Comparison of ENCODE assay signal across 14 cellular contexts in the genomic region with DNA sequence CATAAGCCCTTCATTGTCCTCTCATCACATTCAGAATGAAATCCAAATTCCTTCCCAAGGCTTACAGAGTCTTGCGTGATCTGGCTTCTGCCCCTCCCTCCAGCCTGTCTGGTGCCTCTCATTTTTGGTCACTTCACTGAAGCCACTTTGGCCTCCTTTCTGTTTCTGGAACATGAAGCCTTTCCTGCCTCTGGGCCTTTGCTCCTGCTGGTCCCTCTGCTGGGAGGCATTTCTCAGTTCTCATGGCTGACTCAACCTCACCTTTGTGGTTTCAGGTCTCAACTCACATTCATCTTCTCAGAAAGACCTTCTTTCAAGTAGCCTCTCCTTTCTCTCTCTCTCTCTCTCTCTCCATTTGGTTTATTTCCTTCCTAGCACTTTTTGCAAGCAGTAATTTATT. TPM values are rescaled to one million over a fixed set of nuclear protein-coding genes. Genes with fewer than 3 reads are reported as not detected.
DNase-seq lines count a peak whose midpoint lies in the region; ATAC-seq, FAIRE-seq and TF ChIP-seq lines count a peak whose summit lies in the region.
"Had no signal": no experiment of that assay in that cellular context is flagged by ENCODE, and none has a peak within 500 bp of the region (broad histone marks: within the 10 kb centered on the region; RNA-seq: fewer than 3 reads in every experiment).

No MANE protein-coding gene starts in this region.

- no peak for TF ChIP-seq EP300 in GM12878 (IDR thresholded peaks at IDR 0.05; ENCODE audit: borderline replicate concordance in 1 of 2, control insufficient read depth in 1 of 2, low read depth in 2 of 2, low read length in 2 of 2)

- H3K79me1 ChIP-seq in neuronal stem cell (ENCODE audit: low read depth, low read length): no peaks in the 10 kb centered on the region

- no peak overlapping the region for H2BK5ac ChIP-seq in neuronal stem cell (ENCODE audit: low read length)

- no peaks in the 10 kb centered on the region for H3K79me2 ChIP-seq in GM12878 (ENCODE audit: control insufficient read depth, insufficient read depth, low read length)

- H3K27ac ChIP-seq in GM12878 (ENCODE audit: control insufficient read depth, insufficient read depth) (no peak overlapping the region), neuronal stem cell (replicated peaks; ENCODE audit: low read length) (no peak overlapping the region)
- H3K27ac ChIP-seq: WERI-Rb-1 had no signal

- intact Hi-C loops in GM12878 (cut with micrococcal nuclease; ENCODE audit: unreplicated experiment): loop anchor here (2.0 kb wide), 1 partner anchor 85 kb away; no protein-coding TSS in a partner anchor

- no peaks in the 10 kb centered on the region for H4K20me1 ChIP-seq in GM12878 (ENCODE audit: control insufficient read depth, insufficient read depth)

- H3K4me2 ChIP-seq in GM12878 (ENCODE audit: control insufficient read depth, insufficient read depth): no peak overlapping the region
- no peak overlapping the region for H3K4me2 ChIP-seq in neuronal stem cell (ENCODE audit: insufficient read depth, low read length, poor library complexity, severe bottlenecking)

- H3K4me1 ChIP-seq in GM12878 (ENCODE audit: control insufficient read depth, insufficient read depth, low read length): peaks cover 14% of the 10 kb centered on the region; the same call in 1 of the 2 replicates
- peaks cover 0 to 3% of the 10 kb centered on the region in 2 donors for H3K4me1 ChIP-seq in neuronal stem cell (ENCODE audit: control insufficient read depth in 2 of 2, insufficient read depth in 1 of 2, low read depth in 1 of 2, low read length in 2 of 2)

- H3K27me3 ChIP-seq in GM12878 (replicated peaks in 1 of 2; ENCODE audit: control insufficient read depth in 2 of 2, insufficient read depth in 2 of 2, low read length in 1 of 2): no peaks in the 10 kb centered on the region
- no peaks in the 10 kb centered on the region for H3K27me3 ChIP-seq in neuronal stem cell (ENCODE audit: control insufficient read depth in 3 of 3, insufficient read depth in 3 of 3, low read depth in 1 of 3, low read length in 3 of 3)
- no peaks in the 10 kb centered on the region for H3K27me3 ChIP-seq in H7 (ENCODE audit: control insufficient read depth, insufficient read depth, low read length)

- BruUV-seq in GM12878 (replicated peaks; lab: Mats Ljungman, UMichigan): no TSS peak

- no peak overlapping the region for H2AK5ac ChIP-seq in neuronal stem cell (ENCODE audit: low read depth, low read length)

- no peak for TF ChIP-seq POLR2A in GM12878 (IDR thresholded peaks at IDR 0.05; ENCODE audit: low read depth, low read length)

- POLR2A ChIA-PET in GM12878 (lab: Charles Lee): interaction anchor here (0.6 to 0.7 kb wide), 3 partner anchors 77 to 630 kb away, joined by 3 to 6 read pairs (median 4); no protein-coding TSS in a partner anchor

- no peak overlapping the region for H2BK12ac ChIP-seq in neuronal stem cell (ENCODE audit: low read length)

- WGBS in GM12878 (ENCODE audit: insufficient coverage, insufficient replicate concordance, low lambda C conversion rate, missing lambda C conversion rate): 70% methylated on average over 1 of the region's 1 CpG
- no CpG with 5 or more reads among the region's 1 CpG for WGBS in neuronal stem cell (ENCODE audit: extremely low coverage in 2 of 2, insufficient read length in 2 of 2, insufficient replicate concordance in 1 of 2), 2 donors

- no peak overlapping the region for H2BK15ac ChIP-seq in neuronal stem cell (ENCODE audit: low read length)

- no peak overlapping the region for H3K14ac ChIP-seq in neuronal stem cell (ENCODE audit: low read length)

- no peak overlapping the region for H4K8ac ChIP-seq in neuronal stem cell (ENCODE audit: low read depth, low read length)

- H3K36me3 ChIP-seq in GM12878 (ENCODE audit: control insufficient read depth in 2 of 2, insufficient read depth in 2 of 2, low read length in 1 of 2) (no peaks in the 10 kb centered on the region), neuronal stem cell (replicated peaks in 1 of 2; ENCODE audit: control insufficient read depth in 2 of 2, insufficient read depth in 2 of 2, low read length in 2 of 2) (no peaks in the 10 kb centered on the region), H7 (replicated peaks; ENCODE audit: control insufficient read depth, insufficient read depth, low read length) (no peaks in the 10 kb centered on the region)
- H3K36me3 ChIP-seq: WERI-Rb-1 had no signal

- no peak overlapping the region for H3K4ac ChIP-seq in neuronal stem cell (ENCODE audit: low read length)

- RAD21 ChIA-PET in GM12878 (lab: Charles Lee; ENCODE audit: unreplicated experiment): interaction anchor here (0.8 kb wide), 1 partner anchor 224 kb away, joined by 3 read pairs; no protein-coding TSS in a partner anchor

- H2BK120ac ChIP-seq in neuronal stem cell (ENCODE audit: low read depth, low read length): no peak overlapping the region

- TF ChIP-seq CTCF in GM12878 (IDR thresholded peaks at IDR 0.05 in 2 of 3, conservative IDR thresholded peaks at IDR 0.05 in 1 of 3; ENCODE audit: control insufficient read depth in 2 of 3, extremely low read depth in 1 of 3, insufficient read depth in 1 of 3, low read depth in 3 of 3, low read length in 3 of 3): no peak

- CTCF ChIA-PET in GM12878 (lab: Yijun Ruan, JAX): interaction anchor here (0.7 kb wide), 1 partner anchor 12 kb away, joined by 3 read pairs; no protein-coding TSS in a partner anchor

- H3K4me3 ChIP-seq in GM12878 (no peak overlapping the region), neuronal stem cell (ENCODE audit: low read length in 2 of 2) (no peak overlapping the region), H7 (ENCODE audit: insufficient read depth, low read depth, low read length) (no peak overlapping the region)

- H3K18ac ChIP-seq in neuronal stem cell (ENCODE audit: low read length): no peak overlapping the region

- SMC1A ChIA-PET in GM12878 (lab: Charles Lee; ENCODE audit: uncharacterized antibody, unreplicated experiment): interaction anchor here (0.5 to 1.6 kb wide), 9 partner anchors 28 to 512 kb away, joined by 3 to 9 read pairs (median 3); no protein-coding TSS in a partner anchor

- H3K9ac ChIP-seq in GM12878 (ENCODE audit: control insufficient read depth, insufficient read depth, low read length) (no peak overlapping the region), neuronal stem cell (ENCODE audit: low read depth, low read length, poor library complexity) (no peak overlapping the region)

- H3K23ac ChIP-seq in neuronal stem cell (ENCODE audit: low read depth, low read length, poor library complexity): no peak overlapping the region

- peak; percentile 83 for FAIRE-seq in GM12878 (lab: Jason Lieb, UNC)
- FAIRE-seq: endothelial cell of umbilical vein, HepG2, small intestine had no signal

- H2AFZ ChIP-seq in GM12878 (ENCODE audit: control insufficient read depth, low read depth, low read length) (no peak overlapping the region), neuronal stem cell (ENCODE audit: low read length) (no peak overlapping the region)

- TF ChIP-seq RAD21 in GM12878 (IDR thresholded peaks at IDR 0.05; ENCODE audit: insufficient read depth, low read depth, low read length): 0 out of 2 replicates have a peak, but pooled peaks have one; percentile 14

- in situ Hi-C loops in GM12878 (cut with MboI): no loop called here

- DNase-seq in GM12878 (ENCODE audit: low read depth, low spot score) (no peak), SHP77 (lab: John Stamatoyannopoulos, UW) (no peak), EL (no peak), neuronal stem cell (ENCODE audit: low spot score) (no peak), H7 (no peak)
- DNase-seq: aorta; CD8-positive, alpha-beta T cell; small intestine; WERI-Rb-1 had no signal

- H4K91ac ChIP-seq in neuronal stem cell (ENCODE audit: low read depth, low read length, poor library complexity): no peak overlapping the region

- ATAC-seq in GM18502 (IDR thresholded peaks at IDR 0.05; ENCODE audit: poor library complexity, unreplicated experiment): peak; percentile 80
- ATAC-seq in GM19467 (IDR thresholded peaks at IDR 0.05; ENCODE audit: unreplicated experiment): peak; percentile 53
- ATAC-seq in HG03378 (IDR thresholded peaks at IDR 0.05; ENCODE audit: unreplicated experiment): peak; percentile 81
- peak; percentile 80 for ATAC-seq in GM12878
- ATAC-seq: CD8-positive, alpha-beta T cell; HepG2 had no signal

- H3K9me3 ChIP-seq in GM12878 (replicated peaks; ENCODE audit: control insufficient read depth, insufficient read depth, low read length) (no peaks in the 10 kb centered on the region; the same call in 2 of the 3 replicates), neuronal stem cell (replicated peaks in 1 of 2; ENCODE audit: control insufficient read depth in 2 of 2, insufficient read depth in 1 of 2, low read depth in 1 of 2, low read length in 2 of 2) (no peaks in the 10 kb centered on the region)

TF ChIP-seq in GM12878, 131 proteins besides CTCF, POLR2A, EP300 and RAD21 (continues in another document):
- TF ChIP-seq DPF2 (IDR thresholded peaks at IDR 0.05) (no peak), TARDBP (IDR thresholded peaks at IDR 0.05; ENCODE audit: borderline replicate concordance) (0 out of 2 replicates have a peak, but pooled peaks have one; percentile 26)

RNA-seq across cellular contexts. Expression of a gene that starts 43.9 kb away (rescaled TPM):
- 205 and 214 TPM in 2 replicates for total RNA-seq in GM12878 (2013; cell fraction: nucleolus; rRNA removed)
- total RNA-seq in GM12878 (2014; rRNA removed) (58.3 and 61.5 TPM in 2 replicates), GM12878 (2014; rRNA removed; fragmentation: Illumina TruSeq; extraction: Trizol) (36.1 and 36.5 TPM in 2 replicates), GM12878 (2021) (91.3 and 93.1 TPM in 2 replicates)
- 64.3 TPM for polyA plus RNA-seq in GM12878 (2011; ENCODE audit: low read depth)
- polyA plus RNA-seq in GM12878 (2011; rRNA removed) (60.8 and 106 TPM in 2 replicates), GM12878 (2014; fragmentation: Illumina TruSeq; extraction: Trizol) (65.9 and 78.8 TPM in 2 replicates), GM12878 (2014; fragmentation: Nextera tagmentation; extraction: Ambion mirVana) (10 to 100 TPM; 25.2 to 38.6 TPM), GM12878 (2014; rRNA removed) (62.4 and 63.6 TPM in 2 replicates), GM12878 (2016; fragmentation: Nextera tagmentation; extraction: Ambion mirVana) (10 to 100 TPM; 43.9 to 44.5 TPM)
- 91.6 and 128 TPM in 2 replicates for polyA plus RNA-seq in GM12878 (2011; cell fraction: cytosol; rRNA removed)
- 163 and 169 TPM in 2 replicates for polyA plus RNA-seq in GM12878 (2011; cell fraction: nucleus; rRNA removed)
- polyA plus RNA-seq in GM12878 (2012): 106 and 116 TPM in 2 replicates
- 93.4 and 100 TPM in 2 replicates for polyA minus RNA-seq in GM12878 (2011; rRNA and poly(A)+ RNA removed)
- 60.8 and 70.8 TPM in 2 replicates for polyA minus RNA-seq in GM12878 (2011; cell fraction: cytosol; rRNA and poly(A)+ RNA removed)
- 99.1 and 124 TPM in 2 replicates for polyA minus RNA-seq in GM12878 (2011; cell fraction: nucleus; rRNA and poly(A)+ RNA removed)
- 0.20 TPM for polyA plus RNA-seq in neuronal stem cell (2013, experiment 1 of 2)
- polyA plus RNA-seq in neuronal stem cell (2013, experiment 2 of 2): 0.22 TPM
- 6.7 and 7.4 TPM in 2 replicates for total RNA-seq in H7 (2014; rRNA removed; shearing (Covaris generic))
